ENCODE assay signal across 9 cellular contexts in genomic region chr10:21509391-21510217, GRCh38. TPM values are rescaled to one million over a fixed set of nuclear protein-coding genes. Genes with fewer than 3 reads are reported as not detected.
DNase-seq lines count a peak whose midpoint lies in the region; TF ChIP-seq lines count a peak whose summit lies in the region.
"Had no signal": no experiment of that assay in that cellular context is flagged by ENCODE, and none has a peak within 500 bp of the region (broad histone marks: within the 10 kb centered on the region; RNA-seq: fewer than 3 reads in every experiment).

No MANE protein-coding gene starts in this region.

- peak overlapping the region; percentile 64 for H3K27ac ChIP-seq in iPS-20b (ENCODE audit: low read length)

- H3K4me3 ChIP-seq in BJ (ENCODE audit: low read depth, low read length): peak overlapping the region; percentile 30; the same call in 1 of the 2 replicates
- H3K4me3 ChIP-seq in choroid plexus epithelial cell (ENCODE audit: low read depth, low read length): peak overlapping the region; percentile 57
- H3K4me3 ChIP-seq in iPS-20b (ENCODE audit: low read length): peak overlapping the region; percentile 67
- peak overlapping the region; percentile 25 for H3K4me3 ChIP-seq in retinal pigment epithelial cell (ENCODE audit: low read length)

- H3K9ac ChIP-seq in iPS-20b (ENCODE audit: low read depth, low read length): peak overlapping the region; percentile 72; the same call in 1 of the 2 replicates

- no peaks in the 10 kb centered on the region for H3K36me3 ChIP-seq in BJ (ENCODE audit: control insufficient read depth, insufficient read depth, low read length)
- no peaks in the 10 kb centered on the region for H3K36me3 ChIP-seq in iPS-20b (ENCODE audit: insufficient read depth, low read depth, low read length)

- in situ Hi-C loops in G401 (cut with HindIII; ENCODE audit: low sequenced_read_pairs): no loop called here

- TF ChIP-seq CTCF in BJ (IDR thresholded peaks at IDR 0.05; ENCODE audit: insufficient read depth, low read depth, low read length) (no peak), choroid plexus epithelial cell (conservative IDR thresholded peaks at IDR 0.05; ENCODE audit: low read depth, low read length) (no peak), retinal pigment epithelial cell (conservative IDR thresholded peaks at IDR 0.05; ENCODE audit: low read depth, low read length) (no peak)

- H3K27me3 ChIP-seq in BJ (ENCODE audit: control insufficient read depth, insufficient read depth, low read length): no peaks in the 10 kb centered on the region
- peaks cover 36% of the 10 kb centered on the region for H3K27me3 ChIP-seq in iPS-20b (ENCODE audit: insufficient read depth, low read length)

- H3K4me1 ChIP-seq in iPS-20b (ENCODE audit: insufficient read depth, low read length): peaks cover 63% of the 10 kb centered on the region

- DNase-seq in BJ (ENCODE audit: low read depth): no peak
- DNase-seq in choroid plexus epithelial cell (ENCODE audit: low read depth): no peak
- no peak for DNase-seq in retinal pigment epithelial cell (ENCODE audit: low read depth)
- no peak for DNase-seq in G401 (ENCODE audit: low spot score)
- no peak for DNase-seq in occipital lobe (lab: John Stamatoyannopoulos, UW)
- DNase-seq in activated CD4-positive, alpha-beta T cell treated with anti-CD3 and anti-CD28 coated beads, Interleukin-2, amount 50 U/mL, for 4 hours: no peak
- no peak for DNase-seq in kidney glomerular epithelial cell (lab: John Stamatoyannopoulos, UW)
- DNase-seq: activated T-cell treated with anti-CD3 and anti-CD28 coated beads, Interleukin-2, amount 50 U/mL, for 1 hour had no signal

- POLR2A ChIA-PET in BJ (lab: Charles Lee): no interaction called here

- no peaks in the 10 kb centered on the region for H3K9me3 ChIP-seq in iPS-20b (ENCODE audit: insufficient read depth, low read depth, low read length)

- CTCF ChIA-PET in BJ (lab: Yijun Ruan, JAX): interaction anchor here (1.1 to 5.3 kb wide), 3 partner anchors 11 to 24 kb away, joined by 3 to 34 read pairs (median 4); partner anchors contain the start of gene MLLT10

RNA-seq across cellular contexts. Expression of gene SKIDA1, which starts 15.9 kb away (rescaled TPM):
- 0.27 and 0.60 TPM in 2 replicates for polyA plus RNA-seq in BJ (2011; rRNA removed)
- 0.33 and 0.41 TPM in 2 replicates for polyA minus RNA-seq in BJ (2011; rRNA and poly(A)+ RNA removed)
- total RNA-seq in G401 (2014; rRNA removed; shearing (Covaris generic)): 22.3 and 22.8 TPM in 2 replicates
- total RNA-seq in occipital lobe: 9.4 TPM

RNA-seq across cellular contexts. Expression of gene MLLT10, which starts 24.4 kb away (rescaled TPM):
- polyA plus RNA-seq in BJ (2011; rRNA removed): 30.2 and 32.4 TPM in 2 replicates
- polyA minus RNA-seq in BJ (2011; rRNA and poly(A)+ RNA removed): 42.3 and 44.4 TPM in 2 replicates
- 19.6 and 30.8 TPM in 2 replicates for total RNA-seq in G401 (2014; rRNA removed; shearing (Covaris generic))
- 54.7 TPM for total RNA-seq in occipital lobe
